1 cellular context compared by ENCODE assay signal in genomic region chr3:1068985-1069384, GRCh38.
TF ChIP-seq lines count a peak whose summit lies in the region.

No MANE protein-coding gene starts in this region.

TF ChIP-seq in GM23338, 12 proteins besides CTCF, POLR2A, EP300 and RAD21:
- TF ChIP-seq EZH2 (IDR thresholded peaks at IDR 0.05; ENCODE audit: low read depth, unreplicated experiment) (no peak), REST (IDR thresholded peaks at IDR 0.05; ENCODE audit: unreplicated experiment) (no peak), NANOG (IDR thresholded peaks at IDR 0.05; ENCODE audit: borderline replicate concordance) (no peak), CREB1 (CRISPR knock-in tag; IDR thresholded peaks at IDR 0.05; ENCODE audit: low read depth) (no peak), EZH2phosphoT487 (IDR thresholded peaks at IDR 0.05; ENCODE audit: unreplicated experiment) (no peak)
